Comparison of ENCODE assay signal across 2 cellular contexts in genomic region chr11:46438211-46438610, GRCh38.
TF ChIP-seq lines count a peak whose summit lies in the region.

No MANE protein-coding gene starts in this region.

TF ChIP-seq in HEK293, 187 proteins besides CTCF, POLR2A, EP300 and RAD21:
- TF ChIP-seq ZNF121 (tag by site-specific recombination; IDR thresholded peaks at IDR 0.05) (no peak), ZBTB11 (tag by site-specific recombination; conservative IDR thresholded peaks at IDR 0.05; ENCODE audit: low read depth) (no peak), ZNF341 (tag by site-specific recombination; IDR thresholded peaks at IDR 0.05; ENCODE audit: low read depth) (0 out of 2 replicates have a peak, but pooled peaks have one; percentile 17), GLIS1 (tag by site-specific recombination; IDR thresholded peaks at IDR 0.05) (peak; percentile 47), ZNF266 (tag by site-specific recombination; IDR thresholded peaks at IDR 0.05; ENCODE audit: low read depth) (no peak), ZNF157 (tag by site-specific recombination; IDR thresholded peaks at IDR 0.05) (no peak)

TF ChIP-seq in endothelial cell of umbilical vein, 7 proteins besides CTCF, POLR2A, EP300 and RAD21:
- TF ChIP-seq MAX (IDR thresholded peaks at IDR 0.05; ENCODE audit: insufficient read depth, insufficient read length), result no peak
- no peak for TF ChIP-seq FOS (IDR thresholded peaks at IDR 0.05; ENCODE audit: borderline replicate concordance, insufficient read depth, low read length)
TF ChIP-seq in endothelial cell of umbilical vein: peak in this region for 0.
